Comparison of ENCODE assay signal across 9 cellular contexts in genomic region chr1:93708734-93709481, GRCh38. TPM values are rescaled to one million over a fixed set of nuclear protein-coding genes. Genes with fewer than 3 reads are reported as not detected.
DNase-seq lines count a peak whose midpoint lies in the region; ATAC-seq and TF ChIP-seq lines count a peak whose summit lies in the region.
"Had no signal": no experiment of that assay in that cellular context is flagged by ENCODE, and none has a peak within 500 bp of the region (broad histone marks: within the 10 kb centered on the region; RNA-seq: fewer than 3 reads in every experiment).

No MANE protein-coding gene starts in this region.

- H3K36me3 ChIP-seq in gastrocnemius medialis: no peaks in the 10 kb centered on the region

- no peak for TF ChIP-seq POLR2A in gastrocnemius medialis (IDR thresholded peaks at IDR 0.05)

- H3K27me3 ChIP-seq in gastrocnemius medialis: no peaks in the 10 kb centered on the region

- TF ChIP-seq CTCF in coronary artery (IDR thresholded peaks at IDR 0.05): no peak
- TF ChIP-seq CTCF in gastrocnemius medialis (IDR thresholded peaks at IDR 0.05 in 4 of 5, conservative IDR thresholded peaks at IDR 0.05 in 1 of 5): no peak

- no peak overlapping the region for H3K27ac ChIP-seq in coronary artery
- H3K27ac ChIP-seq in gastrocnemius medialis: no peak overlapping the region

- H3K4me3 ChIP-seq in coronary artery: no peak overlapping the region
- no peak overlapping the region for H3K4me3 ChIP-seq in gastrocnemius medialis
- H3K4me3 ChIP-seq: skin epidermis had no signal

- H3K9me3 ChIP-seq in gastrocnemius medialis: no peaks in the 10 kb centered on the region

- ATAC-seq in GM21381 (IDR thresholded peaks at IDR 0.05; ENCODE audit: unreplicated experiment) (peak; percentile 26), gastrocnemius medialis (peak; percentile 21 to 25), HG03280 (IDR thresholded peaks at IDR 0.05; ENCODE audit: unreplicated experiment) (no peak)

- DNase-seq in NCI-H2029 (lab: John Stamatoyannopoulos, UW) (peak; percentile 50), coronary artery (ENCODE audit: low spot score) (peak; percentile 74), gastrocnemius medialis (no peak), hepatic stellate cell (ENCODE audit: low spot score) (no peak), D341Med (ENCODE audit: low spot score) (no peak)
- DNase-seq in activated T-cell treated with anti-CD3 and anti-CD28 coated beads, Interleukin-2, amount 50 U/mL, for 1 hour: no peak

- in situ Hi-C loops in gastrocnemius medialis (cut with MboI; ENCODE audit: low sequenced_read_pairs in 4 of 4): no loop called here

- intact Hi-C loops in gastrocnemius medialis (cut with DNase I; ENCODE audit: low total_unique reads): no loop called here

- H3K4me1 ChIP-seq in gastrocnemius medialis: peaks cover 0 to 22% of the 10 kb centered on the region in 2 donors

RNA-seq across cellular contexts. Expression of gene BCAR3, which starts 27.3 kb away (rescaled TPM):
- 10 to 100 TPM; 17.1 to 25.0 (median 22.9) TPM for total RNA-seq in gastrocnemius medialis

Comparison
In these comparisons a context has a peak if more than half of its experiments do, and no peak if none do; other contexts are left out.
1. DNase-seq: peak in NCI-H2029 (single experiment) and coronary artery (single experiment); none in gastrocnemius medialis (0 of 2), activated T-cell treated with anti-CD3 and anti-CD28 coated beads, Interleukin-2, amount 50 U/mL, for 1 hour (single experiment), hepatic stellate cell (single experiment) and D341Med (single experiment).